Comparison of ENCODE assay signal across 1 cellular context in the genomic region with DNA sequence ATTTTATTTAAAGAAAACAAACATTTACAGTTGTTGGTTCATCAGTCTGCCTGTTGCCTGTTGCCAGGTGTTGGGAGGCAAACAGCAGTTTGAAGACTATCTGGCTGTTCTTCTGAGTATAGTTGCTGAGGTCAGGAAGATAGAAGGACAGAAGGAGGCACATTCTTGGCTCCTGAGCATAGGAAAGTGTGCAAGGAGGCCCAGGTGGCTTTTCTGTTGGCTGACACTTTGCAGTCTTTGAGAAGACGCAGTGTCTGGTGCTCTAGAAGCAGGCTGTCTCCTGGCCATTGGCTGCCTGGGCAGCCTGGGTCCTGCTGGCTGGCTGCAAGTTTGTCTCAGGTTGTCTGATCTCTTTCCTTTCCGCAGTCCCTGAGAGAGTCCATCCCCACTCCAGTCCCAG.
TF ChIP-seq lines count a peak whose summit lies in the region.

No MANE protein-coding gene starts in this region.

TF ChIP-seq in HepG2, 621 proteins besides CTCF, POLR2A, EP300 and RAD21:
- TF ChIP-seq, protein P1, sequence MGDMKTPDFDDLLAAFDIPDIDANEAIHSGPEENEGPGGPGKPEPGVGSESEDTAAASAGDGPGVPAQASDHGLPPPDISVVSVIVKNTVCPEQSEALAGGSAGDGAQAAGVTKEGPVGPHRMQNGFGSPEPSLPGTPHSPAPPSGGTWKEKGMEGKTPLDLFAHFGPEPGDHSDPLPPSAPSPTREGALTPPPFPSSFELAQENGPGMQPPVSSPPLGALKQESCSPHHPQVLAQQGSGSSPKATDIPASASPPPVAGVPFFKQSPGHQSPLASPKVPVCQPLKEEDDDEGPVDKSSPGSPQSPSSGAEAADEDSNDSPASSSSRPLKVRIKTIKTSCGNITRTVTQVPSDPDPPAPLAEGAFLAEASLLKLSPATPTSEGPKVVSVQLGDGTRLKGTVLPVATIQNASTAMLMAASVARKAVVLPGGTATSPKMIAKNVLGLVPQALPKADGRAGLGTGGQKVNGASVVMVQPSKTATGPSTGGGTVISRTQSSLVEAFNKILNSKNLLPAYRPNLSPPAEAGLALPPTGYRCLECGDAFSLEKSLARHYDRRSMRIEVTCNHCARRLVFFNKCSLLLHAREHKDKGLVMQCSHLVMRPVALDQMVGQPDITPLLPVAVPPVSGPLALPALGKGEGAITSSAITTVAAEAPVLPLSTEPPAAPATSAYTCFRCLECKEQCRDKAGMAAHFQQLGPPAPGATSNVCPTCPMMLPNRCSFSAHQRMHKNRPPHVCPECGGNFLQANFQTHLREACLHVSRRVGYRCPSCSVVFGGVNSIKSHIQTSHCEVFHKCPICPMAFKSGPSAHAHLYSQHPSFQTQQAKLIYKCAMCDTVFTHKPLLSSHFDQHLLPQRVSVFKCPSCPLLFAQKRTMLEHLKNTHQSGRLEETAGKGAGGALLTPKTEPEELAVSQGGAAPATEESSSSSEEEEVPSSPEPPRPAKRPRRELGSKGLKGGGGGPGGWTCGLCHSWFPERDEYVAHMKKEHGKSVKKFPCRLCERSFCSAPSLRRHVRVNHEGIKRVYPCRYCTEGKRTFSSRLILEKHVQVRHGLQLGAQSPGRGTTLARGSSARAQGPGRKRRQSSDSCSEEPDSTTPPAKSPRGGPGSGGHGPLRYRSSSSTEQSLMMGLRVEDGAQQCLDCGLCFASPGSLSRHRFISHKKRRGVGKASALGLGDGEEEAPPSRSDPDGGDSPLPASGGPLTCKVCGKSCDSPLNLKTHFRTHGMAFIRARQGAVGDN (CRISPR knock-in tag; IDR thresholded peaks at IDR 0.05) = 0 out of 2 replicates have a peak, but pooled peaks have one; percentile 2
- TF ChIP-seq ATF7-NPFF (CRISPR knock-in tag; IDR thresholded peaks at IDR 0.05; ENCODE audit: low read depth) (0 out of 2 replicates have a peak, but pooled peaks have one; percentile 45), EED (CRISPR knock-in tag; IDR thresholded peaks at IDR 0.05) (0 out of 2 replicates have a peak, but pooled peaks have one; percentile 58), ZBTB7B (CRISPR knock-in tag; IDR thresholded peaks at IDR 0.05) (no peak), FIP1L1 (IDR thresholded peaks at IDR 0.05; ENCODE audit: borderline replicate concordance, insufficient read depth, low read depth, low read length) (no peak), ETV6 (CRISPR knock-in tag; conservative IDR thresholded peaks at IDR 0.05) (no peak), ZNF138 (CRISPR knock-in tag; IDR thresholded peaks at IDR 0.05; ENCODE audit: low read depth) (0 out of 2 replicates have a peak, but pooled peaks have one; percentile 20), MXD4 (CRISPR knock-in tag; IDR thresholded peaks at IDR 0.05) (no peak), TBX2 (CRISPR knock-in tag; IDR thresholded peaks at IDR 0.05; ENCODE audit: borderline replicate concordance) (0 out of 2 replicates have a peak, but pooled peaks have one; percentile 26), ATM (IDR thresholded peaks at IDR 0.05; ENCODE audit: borderline replicate concordance) (no peak), ZNF446 (CRISPR knock-in tag; IDR thresholded peaks at IDR 0.05) (no peak), CHD4 (IDR thresholded peaks at IDR 0.05; ENCODE audit: borderline replicate concordance, low read length) (no peak), ZNF30 (CRISPR knock-in tag; IDR thresholded peaks at IDR 0.05) (no peak), ZNF549 (CRISPR knock-in tag; IDR thresholded peaks at IDR 0.05) (no peak)
